ENCODE assay signal across 12 cellular contexts in the genomic region with DNA sequence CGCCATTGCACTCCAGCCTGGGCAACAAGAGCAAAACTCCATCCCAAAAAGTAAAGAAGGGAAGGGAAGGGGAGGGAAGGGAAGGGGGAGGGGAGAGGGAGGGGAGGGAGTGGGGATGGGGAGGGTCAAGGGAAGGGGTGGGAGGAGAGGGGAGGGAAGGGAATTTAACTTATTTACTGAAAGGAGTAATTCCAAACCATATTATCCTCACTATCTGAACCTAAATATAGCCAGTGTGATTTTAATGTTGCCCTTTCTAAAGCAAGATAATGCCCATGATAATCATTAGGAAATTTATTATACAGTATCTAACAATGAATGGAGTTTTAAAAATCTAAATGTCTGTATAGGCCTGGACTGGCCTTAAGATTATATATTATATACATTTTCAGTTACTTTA. TPM values are rescaled to one million over a fixed set of nuclear protein-coding genes. Genes with fewer than 3 reads are reported as not detected.
"Had no signal": no experiment of that assay in that cellular context is flagged by ENCODE, and none has a peak within 500 bp of the region (broad histone marks: within the 10 kb centered on the region; RNA-seq: fewer than 3 reads in every experiment).

No MANE protein-coding gene starts in this region.

- H3K36me3 ChIP-seq: HAP-1 had no signal

- FAIRE-seq: H1, H54 had no signal

- H3K9me3 ChIP-seq: HAP-1 had no signal

- H2AFZ ChIP-seq: GM23248, GM23338 had no signal

- H3K27ac ChIP-seq: GM23248 had no signal

- H3K9ac ChIP-seq: GM23248 had no signal

- H3K4me2 ChIP-seq: GM23338 had no signal

- ATAC-seq: GM23338, HCT116 had no signal

- H3K4me3 ChIP-seq: GM23248, GM23338, HAP-1 had no signal

- DNase-seq: GM23248, GOT3, H7, H9, HCEC 1CT, HFFc6 had no signal

RNA-seq across cellular contexts. Expression of a gene that starts 8.5 kb away (rescaled TPM):
- total RNA-seq: GM23248, H1, H4, H7, H9, HFFc6 had no signal
- polyA plus RNA-seq: GM23248, GM23338, H1 had no signal

RNA-seq across cellular contexts. Expression of a gene that starts 43.8 kb away (rescaled TPM):
- polyA plus RNA-seq: GM23248 had no signal
